ENCODE assay signal across 22 cellular contexts in the genomic region with DNA sequence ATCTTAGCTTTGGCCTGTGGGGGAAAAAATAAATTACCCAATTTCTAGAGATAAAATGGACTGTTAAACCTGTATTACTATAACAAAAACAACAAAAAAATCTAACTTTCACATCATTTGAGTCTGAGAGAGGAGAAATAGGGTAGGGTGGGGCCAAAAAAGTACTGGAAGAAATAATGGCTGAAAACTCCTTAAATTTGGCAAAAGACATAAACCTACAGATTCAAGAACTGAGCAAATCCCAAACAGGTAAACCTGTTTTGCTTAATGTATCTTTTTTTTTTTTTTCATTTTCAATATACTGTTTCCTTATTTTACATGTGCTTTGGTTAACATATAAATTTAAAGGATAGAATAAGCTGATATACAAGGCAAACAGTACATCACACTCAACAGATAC. TPM values are rescaled to one million over a fixed set of nuclear protein-coding genes. Genes with fewer than 3 reads are reported as not detected.
DNase-seq lines count a peak whose midpoint lies in the region; ATAC-seq and TF ChIP-seq lines count a peak whose summit lies in the region.
"Had no signal": no experiment of that assay in that cellular context is flagged by ENCODE, and none has a peak within 500 bp of the region (broad histone marks: within the 10 kb centered on the region; RNA-seq: fewer than 3 reads in every experiment).

No MANE protein-coding gene starts in this region.

- DNase-seq in activated B cell treated with CpG ODN at 0.5 μM for 24 hours: no peak
- no peak for DNase-seq in CD4-positive, alpha-beta T cell
- DNase-seq in activated CD8-positive, alpha-beta memory T cell treated with anti-CD3 and anti-CD28 coated beads, Interleukin-2, amount 10 ng/mL, durations not matched to agents 7 days and 5 days: no peak
- no peak for DNase-seq in NCI-H82 treated with DMSO at 0.1 percent for 48 hours (lab: John Stamatoyannopoulos, UW; ENCODE audit: unreplicated experiment)
- DNase-seq in occipital lobe (lab: John Stamatoyannopoulos, UW): no peak
- DNase-seq: 8988T; ACHN; AML-193; C1 segment of cervical spinal cord; Caco-2; CD8-positive, alpha-beta T cell; DMS153; DND-41; EL; GDM1; GM23248; H7; HCEC 1CT had no signal

- H3K4me1 Mint-ChIP-seq in activated B cell treated with CpG ODN at 0.5 μM for 24 hours: peaks cover 81% of the 10 kb centered on the region
- H3K4me1 Mint-ChIP-seq in CD4-positive, alpha-beta T cell (ENCODE audit: low read depth): peaks cover 7% of the 10 kb centered on the region
- H3K4me1 Mint-ChIP-seq in activated CD8-positive, alpha-beta memory T cell treated with anti-CD3 and anti-CD28 coated beads, Interleukin-2, amount 10 ng/mL, durations not matched to agents 7 days and 5 days: peaks cover 12% of the 10 kb centered on the region

- H4K20me1 ChIP-seq in DOHH2 (ENCODE audit: control insufficient read depth, insufficient read depth, low read depth, low read length): no peaks in the 10 kb centered on the region
- no peaks in the 10 kb centered on the region for H4K20me1 ChIP-seq in OCI-LY1 (ENCODE audit: insufficient read depth, low read length)

- peak overlapping the region; percentile 71 for H3K27ac Mint-ChIP-seq in activated B cell treated with CpG ODN at 0.5 μM for 24 hours
- H3K27ac Mint-ChIP-seq in CD4-positive, alpha-beta T cell: no peak overlapping the region
- no peak overlapping the region for H3K27ac Mint-ChIP-seq in activated CD8-positive, alpha-beta memory T cell treated with anti-CD3 and anti-CD28 coated beads, Interleukin-2, amount 10 ng/mL, durations not matched to agents 7 days and 5 days
- H3K27ac Mint-ChIP-seq: CD8-positive, alpha-beta T cell had no signal

- peaks cover 85% of the 10 kb centered on the region for H3F3A ChIP-seq in DOHH2 (ENCODE audit: control insufficient read depth, insufficient read depth)
- H3F3A ChIP-seq in OCI-LY1 (ENCODE audit: insufficient read depth, low read length): peaks cover 8% of the 10 kb centered on the region; the same call in 1 of the 2 replicates

- H3K36me3 ChIP-seq in DOHH2 (ENCODE audit: control insufficient read depth, low read length) (peaks cover 36% of the 10 kb centered on the region), OCI-LY1 (ENCODE audit: insufficient read depth, low read length) (peaks cover 24% of the 10 kb centered on the region)

- ATAC-seq in activated B cell treated with CpG ODN at 0.5 μM for 24 hours (ENCODE audit: low read depth): no peak
- ATAC-seq in CD4-positive, alpha-beta T cell (ENCODE audit: poor library complexity): no peak
- no peak for ATAC-seq in activated CD8-positive, alpha-beta memory T cell treated with anti-CD3 and anti-CD28 coated beads, Interleukin-2, amount 10 ng/mL, durations not matched to agents 7 days and 5 days
- ATAC-seq: A549; CD8-positive, alpha-beta T cell; GM12878 had no signal

- H3K27me3 Mint-ChIP-seq in activated B cell treated with CpG ODN at 0.5 μM for 24 hours: no peaks in the 10 kb centered on the region
- no peaks in the 10 kb centered on the region for H3K27me3 Mint-ChIP-seq in CD4-positive, alpha-beta T cell
- peaks cover 2% of the 10 kb centered on the region for H3K27me3 Mint-ChIP-seq in activated CD8-positive, alpha-beta memory T cell treated with anti-CD3 and anti-CD28 coated beads, Interleukin-2, amount 10 ng/mL, durations not matched to agents 7 days and 5 days

- H3K9ac ChIP-seq in OCI-LY1 (ENCODE audit: low read length): no peak overlapping the region
- H3K9ac ChIP-seq: GM23248 had no signal

- no peaks in the 10 kb centered on the region for H3K9me2 ChIP-seq in DOHH2 (replicated peaks; ENCODE audit: control insufficient read depth, low read length)
- H3K9me2 ChIP-seq in OCI-LY1 (ENCODE audit: low read depth, low read length): no peaks in the 10 kb centered on the region

- peak overlapping the region; percentile 86 for H3K27ac ChIP-seq in DOHH2 (ENCODE audit: low read depth, low read length)
- peak overlapping the region; percentile 87 for H3K27ac ChIP-seq in OCI-LY1 (ENCODE audit: low read depth, low read length, poor library complexity, severe bottlenecking)
- H3K27ac ChIP-seq in CD4-positive, alpha-beta T cell (ENCODE audit: low read depth, low read length): no peak overlapping the region
- H3K27ac ChIP-seq: A549, GM23248 had no signal

- no peaks in the 10 kb centered on the region for H3K9me3 Mint-ChIP-seq in activated B cell treated with CpG ODN at 0.5 μM for 24 hours
- no peaks in the 10 kb centered on the region for H3K9me3 Mint-ChIP-seq in CD4-positive, alpha-beta T cell
- no peaks in the 10 kb centered on the region for H3K9me3 Mint-ChIP-seq in activated CD8-positive, alpha-beta memory T cell treated with anti-CD3 and anti-CD28 coated beads, Interleukin-2, amount 10 ng/mL, durations not matched to agents 7 days and 5 days (ENCODE audit: low read depth)
- H3K9me3 Mint-ChIP-seq: CD8-positive, alpha-beta T cell had no signal

- H3K27me3 ChIP-seq in DOHH2 (ENCODE audit: control insufficient read depth, low read length) (no peaks in the 10 kb centered on the region), OCI-LY1 (ENCODE audit: insufficient read depth, low read length) (no peaks in the 10 kb centered on the region)
- H3K27me3 ChIP-seq in CD4-positive, alpha-beta T cell (ENCODE audit: control insufficient read depth, insufficient read depth, low read length): no peaks in the 10 kb centered on the region

- POLR2A ChIA-PET in activated B cell treated with CpG ODN at 0.5 μM for 24 hours (lab: Charles Lee): interaction anchor here (0.6 to 11.9 kb wide), 7 partner anchors 9 to 1077 kb away, joined by 4 to 199 read pairs (median 8); a partner anchor contains a TSS
- POLR2A ChIA-PET in CD4-positive, alpha-beta T cell (lab: Charles Lee): interaction anchor here (1.0 to 2.1 kb wide), 3 partner anchors 13 to 26 kb away, joined by 6 to 9 read pairs (median 7); no protein-coding TSS in a partner anchor

- no peak overlapping the region for H3K4me3 Mint-ChIP-seq in activated B cell treated with CpG ODN at 0.5 μM for 24 hours
- H3K4me3 Mint-ChIP-seq in CD4-positive, alpha-beta T cell: no peak overlapping the region
- no peak overlapping the region for H3K4me3 Mint-ChIP-seq in activated CD8-positive, alpha-beta memory T cell treated with anti-CD3 and anti-CD28 coated beads, Interleukin-2, amount 10 ng/mL, durations not matched to agents 7 days and 5 days
- H3K4me3 Mint-ChIP-seq: CD8-positive, alpha-beta T cell had no signal

- no peak overlapping the region for H2AFZ ChIP-seq in OCI-LY1 (ENCODE audit: low read length)
- H2AFZ ChIP-seq: GM23248 had no signal

- H3K36me3 Mint-ChIP-seq in activated B cell treated with CpG ODN at 0.5 μM for 24 hours (ENCODE audit: low read depth): peaks cover 32% of the 10 kb centered on the region
- peaks cover 16% of the 10 kb centered on the region for H3K36me3 Mint-ChIP-seq in CD4-positive, alpha-beta T cell (ENCODE audit: low read depth)
- H3K36me3 Mint-ChIP-seq in activated CD8-positive, alpha-beta memory T cell treated with anti-CD3 and anti-CD28 coated beads, Interleukin-2, amount 10 ng/mL, durations not matched to agents 7 days and 5 days: peaks cover 25% of the 10 kb centered on the region

- TF ChIP-seq CTCF in DOHH2 (IDR thresholded peaks at IDR 0.05; ENCODE audit: low read depth, low read length, poor library complexity, severe bottlenecking) (no peak), OCI-LY1 (IDR thresholded peaks at IDR 0.05; ENCODE audit: low read length) (no peak), activated B cell treated with CpG ODN at 0.5 μM for 24 hours (IDR thresholded peaks at IDR 0.05) (no peak)
- no peak for TF ChIP-seq CTCF in CD4-positive, alpha-beta T cell (IDR thresholded peaks at IDR 0.05)

- CTCF ChIA-PET in activated B cell treated with CpG ODN at 0.5 μM for 24 hours (lab: Charles Lee): interaction anchor here (1.2 to 1.6 kb wide), 3 partner anchors 9 to 27 kb away, joined by 4 to 5 read pairs (median 4); no protein-coding TSS in a partner anchor
- CTCF ChIA-PET in CD4-positive, alpha-beta T cell (lab: Charles Lee): interaction anchor here (0.7 kb wide), 1 partner anchor 91 kb away, joined by 3 read pairs; no protein-coding TSS in a partner anchor
- CTCF ChIA-PET in activated CD8-positive, alpha-beta memory T cell treated with anti-CD3 and anti-CD28 coated beads, Interleukin-2, amount 10 ng/mL, durations not matched to agents 7 days and 5 days (lab: Charles Lee): interaction anchor here (1.2 to 1.4 kb wide), 3 partner anchors 11 to 69 kb away, joined by 4 read pairs; no protein-coding TSS in a partner anchor

- H3K9me3 ChIP-seq in DOHH2 (ENCODE audit: control insufficient read depth, insufficient read depth, low read length) (no peaks in the 10 kb centered on the region), OCI-LY1 (ENCODE audit: low read length) (no peaks in the 10 kb centered on the region)
- no peaks in the 10 kb centered on the region for H3K9me3 ChIP-seq in CD4-positive, alpha-beta T cell (ENCODE audit: control insufficient read depth, low read length)
- H3K9me3 ChIP-seq: A549, Caco-2 had no signal

- intact Hi-C loops in activated B cell treated with CpG ODN at 0.5 μM for 24 hours (cut with micrococcal nuclease): loop anchor here (10.0 kb wide), 1 partner anchor 1080 kb away; a partner anchor contains a TSS
- intact Hi-C loops in CD4-positive, alpha-beta T cell (cut with DNase I, micrococcal nuclease): no loop called here

- peaks cover 98% of the 10 kb centered on the region for H3K4me1 ChIP-seq in DOHH2 (ENCODE audit: control insufficient read depth, low read length)
- peaks cover 65% of the 10 kb centered on the region for H3K4me1 ChIP-seq in OCI-LY1 (ENCODE audit: insufficient read depth, low read length, severe bottlenecking)
- H3K4me1 ChIP-seq: A549, Caco-2 had no signal

- no peak overlapping the region for H3K4me3 ChIP-seq in DOHH2 (ENCODE audit: low read length)
- H3K4me3 ChIP-seq in OCI-LY1 (ENCODE audit: low read depth, low read length, poor library complexity, severe bottlenecking): no peak overlapping the region
- H3K4me3 ChIP-seq: A549, GM12878, GM23248 had no signal

- H3K4me2 ChIP-seq in DOHH2 (ENCODE audit: low read length) (peak overlapping the region; percentile 24), OCI-LY1 (ENCODE audit: low read length) (no peak overlapping the region)
- H3K4me2 ChIP-seq: A549 had no signal

- H3K79me2 ChIP-seq in DOHH2 (ENCODE audit: control insufficient read depth, low read length) (peaks cover 16% of the 10 kb centered on the region), OCI-LY1 (ENCODE audit: insufficient read depth, low read length) (no peaks in the 10 kb centered on the region)

RNA-seq across cellular contexts. Expression of a gene that starts 27.1 kb away (rescaled TPM):
- 109 and 116 TPM in 2 replicates for total RNA-seq in activated B cell treated with CpG ODN at 0.5 μM for 24 hours
- 10 to 100 TPM; 51.2 to 53.1 TPM for total RNA-seq in CD4-positive, alpha-beta T cell
- 10 to 100 TPM; 21.9 to 24.1 TPM for total RNA-seq in activated CD8-positive, alpha-beta memory T cell treated with anti-CD3 and anti-CD28 coated beads, Interleukin-2, amount 10 ng/mL, durations not matched to agents 7 days and 5 days
- total RNA-seq in occipital lobe: 52.4 TPM
